In genomic region chr11:48109046-48109666, GRCh38 we compare ENCODE assay signal across 7 cellular contexts.
DNase-seq lines count a peak whose midpoint lies in the region; ATAC-seq, FAIRE-seq and TF ChIP-seq lines count a peak whose summit lies in the region.

No MANE protein-coding gene starts in this region.

- H3K4me3 ChIP-seq in KMS-11 (IDR thresholded peaks at IDR 0.05; ENCODE audit: insufficient read depth, low read depth, low read length), result no peak overlapping the region
- no peak overlapping the region for H3K4me3 ChIP-seq in colonic mucosa
- peak overlapping the region in 1 of 2 donors; percentile 30 for H3K4me3 ChIP-seq in vagina

- DNase-seq in ELR (ENCODE audit: low read depth) (peak; percentile 75), RCC 7860 (ENCODE audit: low spot score) (peak; percentile 58), colonic mucosa (no peak), memory B cell (ENCODE audit: low spot score in 2 of 2) (peak in 1 of 2 donors; percentile 29), vagina (ENCODE audit: extremely low spot score in 2 of 2) (no peak)

- peak overlapping the region; percentile 70 for H3K27ac ChIP-seq in KMS-11
- peak overlapping the region; percentile 12 for H3K27ac ChIP-seq in colonic mucosa
- peak overlapping the region; percentile 16 for H3K27ac ChIP-seq in vagina

- ATAC-seq in memory B cell (ENCODE audit: low read depth), result peak; percentile 19
- ATAC-seq in GM18502 (IDR thresholded peaks at IDR 0.05; ENCODE audit: poor library complexity, unreplicated experiment), result no peak

- intact Hi-C loops in colonic mucosa (cut with DNase I), result loop anchor here (10.0 kb wide), 1 partner anchor 144 kb away; no protein-coding TSS in a partner anchor
- intact Hi-C loops in vagina (cut with DNase I), result loop anchor here (5.0 to 10.0 kb wide), 3 partner anchors 74 to 172 kb away; no protein-coding TSS in a partner anchor

- H3K36me3 ChIP-seq in KMS-11 (ENCODE audit: insufficient read depth) (no peaks in the 10 kb centered on the region), colonic mucosa (no peaks in the 10 kb centered on the region), vagina (no peaks in the 10 kb centered on the region)

- H3K4me2 ChIP-seq in KMS-11, result peak overlapping the region; percentile 38

- no peaks in the 10 kb centered on the region for H4K20me1 ChIP-seq in KMS-11 (ENCODE audit: insufficient read depth)

- H3K27ac Mint-ChIP-seq in memory B cell, result peak overlapping the region; percentile 92

- H3K4me3 Mint-ChIP-seq in memory B cell, result peak overlapping the region; percentile 63

- no peak for TF ChIP-seq POLR2A in vagina (IDR thresholded peaks at IDR 0.05)

- peak; percentile 39 for FAIRE-seq in RCC 7860 (lab: Jason Lieb, UNC)

- H3K9me3 ChIP-seq in colonic mucosa (no peaks in the 10 kb centered on the region), vagina (no peaks in the 10 kb centered on the region)

- peak overlapping the region; percentile 54; the same call in 1 of the 2 replicates for H2AFZ ChIP-seq in KMS-11 (ENCODE audit: low read depth)

- H3K4me1 ChIP-seq in KMS-11 (ENCODE audit: low read depth, poor library complexity, severe bottlenecking), result peaks cover 47% of the 10 kb centered on the region
- H3K4me1 ChIP-seq in colonic mucosa, result no peaks in the 10 kb centered on the region
- H3K4me1 ChIP-seq in vagina, result peaks cover 20% of the 10 kb centered on the region

- H3K36me3 Mint-ChIP-seq in memory B cell, result peaks cover 4% of the 10 kb centered on the region

- H3K9ac ChIP-seq in KMS-11, result peak overlapping the region; percentile 58
- H3K9ac ChIP-seq in colonic mucosa (ENCODE audit: low read depth in 2 of 2, low read length in 2 of 2), result peak overlapping the region in 1 of 2 donors; percentile 82

- no peaks in the 10 kb centered on the region for H3K27me3 Mint-ChIP-seq in memory B cell

- no peaks in the 10 kb centered on the region for H3K79me2 ChIP-seq in KMS-11 (ENCODE audit: insufficient read depth, low read depth)

- H3K9me3 Mint-ChIP-seq in memory B cell, result no peaks in the 10 kb centered on the region

- H3K4me1 Mint-ChIP-seq in memory B cell, result peaks cover 47% of the 10 kb centered on the region

- H3K27me3 ChIP-seq in KMS-11 (ENCODE audit: insufficient read depth, low read depth) (no peaks in the 10 kb centered on the region), colonic mucosa (no peaks in the 10 kb centered on the region), vagina (no peaks in the 10 kb centered on the region)

- TF ChIP-seq CTCF in KMS-11 (conservative IDR thresholded peaks at IDR 0.05; ENCODE audit: low read depth, low read length) (no peak), colonic mucosa (IDR thresholded peaks at IDR 0.05) (peak; percentile 12), vagina (IDR thresholded peaks at IDR 0.05) (peak; percentile 19 to 64 (median 26))

Comparison
In these comparisons a context has a peak if more than half of its experiments do, and no peak if none do; other contexts are left out.
1. DNase-seq: peak in ELR (single experiment) and RCC 7860 (single experiment); none in colonic mucosa (single experiment) and vagina (0 of 2).
2. H3K27ac ChIP-seq: peak in every context shown above with its lines; median percentile 70 in KMS-11; 16 in vagina; 12 in colonic mucosa.